20 cellular contexts compared by ENCODE assay signal in genomic region chr19:35563207-35563829, GRCh38. TPM values are rescaled to one million over a fixed set of nuclear protein-coding genes. Genes with fewer than 3 reads are reported as not detected.
DNase-seq lines count a peak whose midpoint lies in the region; ATAC-seq and TF ChIP-seq lines count a peak whose summit lies in the region.
"Had no signal": no experiment of that assay in that cellular context is flagged by ENCODE, and none has a peak within 500 bp of the region (broad histone marks: within the 10 kb centered on the region; RNA-seq: fewer than 3 reads in every experiment).

Gene ATP4A (minus strand): TSS chr19:35563658. CDS start chr19:35563629, 29 bp downstream.

- no peak for DNase-seq in stimulated activated naive CD8-positive, alpha-beta T cell treated with anti-CD3 and anti-CD28 coated beads, Interleukin-15, amount 100 ng/mL, for 72 hours
- no peak for DNase-seq in stimulated activated naive CD8-positive, alpha-beta T cell treated with anti-CD3 and anti-CD28 coated beads, Interleukin-15, Interleukin-2, amounts not matched to agents 100 U/mL and 50 U/mL, for 24 hours
- DNase-seq in glutamatergic neuron (no peak), osteoblast (ENCODE audit: insufficient read length, low spot score, missing footprints) (peak; percentile 63), upper lobe of right lung (peak; percentile 48), hippocampal formation (lab: John Stamatoyannopoulos, UW) (no peak), middle frontal gyrus (ENCODE audit: extremely low spot score, low spot score) (no peak), SHP77 (lab: John Stamatoyannopoulos, UW) (no peak)
- DNase-seq: ACHN; BE2C; C1 segment of cervical spinal cord; CD4-positive, CD25-positive, alpha-beta regulatory T cell; CD8-positive, alpha-beta memory T cell; COR-L47; DMS79; GF-D8 had no signal

- no peak within 1 kb of the TSS for H2AFZ ChIP-seq in osteoblast (ENCODE audit: low read length)

- no peaks in the 10 kb centered on the region for H3K36me3 Mint-ChIP-seq in glutamatergic neuron (ENCODE audit: unreplicated experiment)
- H3K36me3 Mint-ChIP-seq: CD4-positive, CD25-positive, alpha-beta regulatory T cell; CD8-positive, alpha-beta memory T cell had no signal

- no peaks in the 10 kb centered on the region for H3K79me2 ChIP-seq in osteoblast (ENCODE audit: insufficient read depth, low read length)

- H3K4me3 ChIP-seq in osteoblast (ENCODE audit: insufficient read depth, low read length) (no peak within 1 kb of the TSS), upper lobe of right lung (no peak within 1 kb of the TSS)
- H3K4me3 ChIP-seq: HAP-1 had no signal

- H3K9me3 ChIP-seq in osteoblast (ENCODE audit: low read depth, low read length) (no peaks in the 10 kb centered on the region), upper lobe of right lung (no peaks in the 10 kb centered on the region)
- H3K9me3 ChIP-seq: BE2C, HAP-1 had no signal

- H3K36me3 ChIP-seq in osteoblast (ENCODE audit: insufficient read depth, low read length) (no peaks in the 10 kb centered on the region), upper lobe of right lung (no peaks in the 10 kb centered on the region)
- H3K36me3 ChIP-seq: BE2C, HAP-1 had no signal

- H3K27me3 Mint-ChIP-seq in stimulated activated naive CD8-positive, alpha-beta T cell treated with anti-CD3 and anti-CD28 coated beads, Interleukin-15, amount 100 ng/mL, for 72 hours: peaks cover 74% of the 10 kb centered on the region
- peaks cover 10% of the 10 kb centered on the region for H3K27me3 Mint-ChIP-seq in glutamatergic neuron (ENCODE audit: unreplicated experiment)

- TF ChIP-seq CTCF in glutamatergic neuron (IDR thresholded peaks at IDR 0.05; ENCODE audit: partially characterized antibody, unreplicated experiment) (no peak), osteoblast (IDR thresholded peaks at IDR 0.05; ENCODE audit: extremely low read depth, low read depth, low read length) (no peak), upper lobe of right lung (IDR thresholded peaks at IDR 0.05) (no peak)

- no peak within 1 kb of the TSS for H3K27ac Mint-ChIP-seq in stimulated activated naive CD8-positive, alpha-beta T cell treated with anti-CD3 and anti-CD28 coated beads, Interleukin-15, amount 100 ng/mL, for 72 hours
- H3K27ac Mint-ChIP-seq in glutamatergic neuron (ENCODE audit: unreplicated experiment): no peak within 1 kb of the TSS
- H3K27ac Mint-ChIP-seq: CD4-positive, CD25-positive, alpha-beta regulatory T cell; CD8-positive, alpha-beta memory T cell had no signal

- H3K4me2 ChIP-seq in osteoblast (ENCODE audit: insufficient read depth, low read length): no peak within 1 kb of the TSS

- H3K27me3 ChIP-seq in osteoblast (ENCODE audit: insufficient read depth, low read length): peaks cover 10% of the 10 kb centered on the region
- peaks cover 17% of the 10 kb centered on the region for H3K27me3 ChIP-seq in upper lobe of right lung

- no peaks in the 10 kb centered on the region for H4K20me1 ChIP-seq in osteoblast (ENCODE audit: insufficient read depth, low read length)

- peaks cover 6% of the 10 kb centered on the region for H3K4me1 Mint-ChIP-seq in stimulated activated naive CD8-positive, alpha-beta T cell treated with anti-CD3 and anti-CD28 coated beads, Interleukin-15, amount 100 ng/mL, for 72 hours
- H3K4me1 Mint-ChIP-seq in glutamatergic neuron (ENCODE audit: low read depth, unreplicated experiment): no peaks in the 10 kb centered on the region

- no peak within 1 kb of the TSS for H3K4me3 Mint-ChIP-seq in stimulated activated naive CD8-positive, alpha-beta T cell treated with anti-CD3 and anti-CD28 coated beads, Interleukin-15, amount 100 ng/mL, for 72 hours
- peak within 1 kb of the TSS; percentile 20 for H3K4me3 Mint-ChIP-seq in glutamatergic neuron (ENCODE audit: unreplicated experiment)
- H3K4me3 Mint-ChIP-seq: CD4-positive, CD25-positive, alpha-beta regulatory T cell; CD8-positive, alpha-beta memory T cell had no signal

- peak; percentile 29 for ATAC-seq in stimulated activated naive CD8-positive, alpha-beta T cell treated with anti-CD3 and anti-CD28 coated beads, Interleukin-15, amount 100 ng/mL, for 72 hours
- ATAC-seq in stimulated activated naive CD8-positive, alpha-beta T cell treated with anti-CD3 and anti-CD28 coated beads, Interleukin-15, Interleukin-2, amounts not matched to agents 100 U/mL and 50 U/mL, for 24 hours: no peak
- ATAC-seq in upper lobe of right lung: peak; percentile 9

- H3K9me3 Mint-ChIP-seq in stimulated activated naive CD8-positive, alpha-beta T cell treated with anti-CD3 and anti-CD28 coated beads, Interleukin-15, amount 100 ng/mL, for 72 hours: no peaks in the 10 kb centered on the region
- H3K9me3 Mint-ChIP-seq in glutamatergic neuron (ENCODE audit: unreplicated experiment): peaks cover 3% of the 10 kb centered on the region
- H3K9me3 Mint-ChIP-seq: CD4-positive, CD25-positive, alpha-beta regulatory T cell; CD8-positive, alpha-beta memory T cell had no signal

- intact Hi-C loops in upper lobe of right lung (cut with DNase I): no loop called here

- H3K4me1 ChIP-seq in osteoblast (ENCODE audit: insufficient read depth, low read length) (no peaks in the 10 kb centered on the region), upper lobe of right lung (peaks cover 1% of the 10 kb centered on the region)
- H3K4me1 ChIP-seq: BE2C, HAP-1 had no signal

- H3K27ac ChIP-seq in osteoblast (ENCODE audit: low read depth, low read length) (no peak within 1 kb of the TSS), upper lobe of right lung (no peak within 1 kb of the TSS)

RNA-seq across cellular contexts. Expression of gene ATP4A, which starts in this region (rescaled TPM):
- total RNA-seq in glutamatergic neuron (ENCODE audit: unreplicated experiment): 0.32 TPM
- not detected in 2 replicates for total RNA-seq in osteoblast
- not detected for total RNA-seq in upper lobe of right lung
- total RNA-seq: CD4-positive, CD25-positive, alpha-beta regulatory T cell; CD8-positive, alpha-beta memory T cell; Daoy; H4; HT-29 had no signal

Comparison
In these comparisons a context has a peak if more than half of its experiments do, and no peak if none do; other contexts are left out.
1. Peak in DNase-seq in osteoblast; RNA of the gene not detected or under 1 TPM.
2. Peak in DNase-seq and ATAC-seq in upper lobe of right lung; RNA of the gene not detected or under 1 TPM.